In the genomic region with DNA sequence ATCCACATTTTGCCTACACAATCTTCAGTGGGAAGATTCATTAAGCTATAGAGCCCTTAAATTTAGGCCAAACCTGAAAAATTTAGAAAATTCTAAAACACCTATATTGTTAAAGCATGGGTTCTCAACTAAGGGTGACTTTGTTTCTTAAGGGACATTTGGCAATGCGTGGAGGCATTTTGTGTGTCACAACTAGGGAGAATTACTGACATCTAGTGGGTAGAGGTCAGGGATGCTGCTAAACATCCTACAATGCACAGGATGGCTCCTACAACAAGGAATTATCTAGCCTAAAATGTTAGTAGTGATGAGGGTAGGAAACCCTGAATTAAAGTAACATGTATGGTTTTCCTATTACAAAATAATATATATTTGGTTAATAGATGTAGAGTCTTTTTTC, we compare ENCODE assay signal across 10 cellular contexts. TPM values are rescaled to one million over a fixed set of nuclear protein-coding genes. Genes with fewer than 3 reads are reported as not detected.
DNase-seq lines count a peak whose midpoint lies in the region; ATAC-seq, FAIRE-seq and TF ChIP-seq lines count a peak whose summit lies in the region.
"Had no signal": no experiment of that assay in that cellular context is flagged by ENCODE, and none has a peak within 500 bp of the region (broad histone marks: within the 10 kb centered on the region; RNA-seq: fewer than 3 reads in every experiment).

No MANE protein-coding gene starts in this region.

- no peak for TF ChIP-seq POLR2A in GM12892 (IDR thresholded peaks at IDR 0.05; ENCODE audit: low read depth, low read length)
- TF ChIP-seq POLR2A in stomach (IDR thresholded peaks at IDR 0.05): no peak

- no peaks in the 10 kb centered on the region for H3K27me3 ChIP-seq in PC-3 (ENCODE audit: low read length)
- H3K27me3 ChIP-seq in stomach: no peaks in the 10 kb centered on the region

- peak; percentile 44 for FAIRE-seq in GM12892 (lab: Jason Lieb, UNC)

- H3K36me3 Mint-ChIP-seq in T-helper 2 cell treated with Interferon-gamma antibody and Interleukin-4, amounts not matched to agents 5 μg/mL and 100 μg/mL, for 36 hours (ENCODE audit: low read depth): no peaks in the 10 kb centered on the region
- H3K36me3 Mint-ChIP-seq: activated naive CD4-positive, alpha-beta T cell treated with anti-CD3 and anti-CD28 coated beads, Interleukin-2, amount 50 U/mL, for 72 hours had no signal

- WGBS in stomach, 5 donors: 88 to 100% (median 95%) methylated on average over 1 of the region's 1 CpG

- no peaks in the 10 kb centered on the region for H3K36me3 ChIP-seq in PC-3 (ENCODE audit: low read depth, low read length)
- H3K36me3 ChIP-seq in stomach: no peaks in the 10 kb centered on the region

- no peak overlapping the region for H2AFZ ChIP-seq in PC-3 (ENCODE audit: low read length)

- H3K4me3 ChIP-seq in PC-3 (ENCODE audit: low read length) (no peak overlapping the region), stomach (no peak overlapping the region)
- H3K4me3 ChIP-seq: psoas muscle had no signal

- no peak overlapping the region for H3K9ac ChIP-seq in PC-3 (ENCODE audit: low read length)

- no TSS peak for BruUV-seq in PC-3 (replicated peaks; lab: Mats Ljungman, UMichigan)

- ATAC-seq in PC-3: peak; percentile 71
- ATAC-seq in GM21360 (IDR thresholded peaks at IDR 0.05; ENCODE audit: unreplicated experiment): no peak
- no peak for ATAC-seq in GM19328 (IDR thresholded peaks at IDR 0.05; ENCODE audit: unreplicated experiment)
- ATAC-seq: activated naive CD4-positive, alpha-beta T cell treated with anti-CD3 and anti-CD28 coated beads, Interleukin-2, amount 50 U/mL, for 72 hours had no signal

- H3K27ac ChIP-seq in PC-3 (ENCODE audit: low read length) (no peak overlapping the region), stomach (no peak overlapping the region)
- H3K27ac ChIP-seq: psoas muscle had no signal

- H3K27me3 Mint-ChIP-seq in T-helper 2 cell treated with Interferon-gamma antibody and Interleukin-4, amounts not matched to agents 5 μg/mL and 100 μg/mL, for 36 hours (ENCODE audit: low read depth): no peaks in the 10 kb centered on the region

- DNase-seq in A172 (ENCODE audit: low spot score) (peak; percentile 17), GM12892 (ENCODE audit: insufficient read length) (no peak), PC-3 (peak; percentile 46), glomerular visceral epithelial cell (ENCODE audit: extremely low spot score) (peak; percentile 6), stomach (no peak)
- no peak for DNase-seq in T-helper 2 cell treated with Interferon-gamma antibody and Interleukin-4, amounts not matched to agents 5 μg/mL and 100 μg/mL, for 36 hours (ENCODE audit: low spot score)
- DNase-seq: psoas muscle had no signal

- intact Hi-C loops in PC-3 (cut with micrococcal nuclease) (loop anchor here (1.0 to 2.0 kb wide), 2 partner anchors 212 to 255 kb away; no protein-coding TSS in a partner anchor), stomach (cut with DNase I; ENCODE audit: low total_unique reads) (no loop called here)

- no peaks in the 10 kb centered on the region for H3K4me1 Mint-ChIP-seq in T-helper 2 cell treated with Interferon-gamma antibody and Interleukin-4, amounts not matched to agents 5 μg/mL and 100 μg/mL, for 36 hours (ENCODE audit: low read depth)

- TF ChIP-seq CTCF in PC-3 (conservative IDR thresholded peaks at IDR 0.05; ENCODE audit: low read depth, low read length): peak; percentile 59
- no peak for TF ChIP-seq CTCF in stomach (IDR thresholded peaks at IDR 0.05)

- no peaks in the 10 kb centered on the region for H3K9me3 Mint-ChIP-seq in T-helper 2 cell treated with Interferon-gamma antibody and Interleukin-4, amounts not matched to agents 5 μg/mL and 100 μg/mL, for 36 hours
- H3K9me3 Mint-ChIP-seq: activated naive CD4-positive, alpha-beta T cell treated with anti-CD3 and anti-CD28 coated beads, Interleukin-2, amount 50 U/mL, for 72 hours had no signal

- POLR2A ChIA-PET in PC-3 (lab: Charles Lee; ENCODE audit: unreplicated experiment): no interaction called here

- H4K20me1 ChIP-seq in PC-3 (ENCODE audit: low read length): no peaks in the 10 kb centered on the region

- TF ChIP-seq EP300 in stomach (IDR thresholded peaks at IDR 0.05): no peak

- H3K27ac Mint-ChIP-seq in T-helper 2 cell treated with Interferon-gamma antibody and Interleukin-4, amounts not matched to agents 5 μg/mL and 100 μg/mL, for 36 hours: no peak overlapping the region
- H3K27ac Mint-ChIP-seq: activated naive CD4-positive, alpha-beta T cell treated with anti-CD3 and anti-CD28 coated beads, Interleukin-2, amount 50 U/mL, for 72 hours had no signal

- no peaks in the 10 kb centered on the region for H3F3A ChIP-seq in PC-3 (ENCODE audit: low read length, unreplicated experiment)

- H3K79me2 ChIP-seq in PC-3 (ENCODE audit: low read length): peaks cover 5% of the 10 kb centered on the region; the same call in 1 of the 2 replicates

- H3K4me3 Mint-ChIP-seq in T-helper 2 cell treated with Interferon-gamma antibody and Interleukin-4, amounts not matched to agents 5 μg/mL and 100 μg/mL, for 36 hours: no peak overlapping the region

- no peaks in the 10 kb centered on the region for H3K9me2 ChIP-seq in PC-3 (replicated peaks; ENCODE audit: low read length)

- CTCF ChIA-PET in PC-3 (lab: Charles Lee): no interaction called here

- H3K4me2 ChIP-seq in PC-3 (ENCODE audit: low read length): no peak overlapping the region

- H3K4me1 ChIP-seq in PC-3 (ENCODE audit: insufficient read depth, low read length): no peaks in the 10 kb centered on the region
- peaks cover 0 to 8% (median 4%) of the 10 kb centered on the region in 4 donors for H3K4me1 ChIP-seq in stomach
- H3K4me1 ChIP-seq: psoas muscle had no signal

- H3K9me3 ChIP-seq in PC-3 (ENCODE audit: low read length): no peaks in the 10 kb centered on the region
- no peaks in the 10 kb centered on the region for H3K9me3 ChIP-seq in stomach
- H3K9me3 ChIP-seq: psoas muscle had no signal

RNA-seq across cellular contexts. Expression of a gene that starts 55.8 kb away (rescaled TPM):
- total RNA-seq in A172 (2014; rRNA removed; shearing (Covaris generic)): 99.5 and 115 TPM in 2 replicates
- 29.0 TPM for polyA plus RNA-seq in GM12892 (2012; ENCODE audit: missing spikeins)
- total RNA-seq in PC-3 (2014; rRNA removed): 54.4 and 54.5 TPM in 2 replicates
- total RNA-seq in stomach: 10 to 100 TPM; 25.1 to 75.1 (median 54.0) TPM
- 10 to 100 TPM in 1 of 3 donors, 1 to 10 TPM in 2; 4.7 to 10.1 (median 9.5) TPM for polyA plus RNA-seq in stomach

Comparison
In these comparisons a context has a peak if more than half of its experiments do, and no peak if none do; other contexts are left out.
1. DNase-seq: peak in A172 (single experiment), PC-3 (single experiment) and glomerular visceral epithelial cell (single experiment); none in GM12892 (single experiment), stomach (single experiment) and T-helper 2 cell treated with Interferon-gamma antibody and Interleukin-4, amounts not matched to agents 5 μg/mL and 100 μg/mL, for 36 hours (single experiment).